Comparison of ENCODE assay signal across 12 cellular contexts in genomic region chr1:29156543-29157268, GRCh38. TPM values are rescaled to one million over a fixed set of nuclear protein-coding genes. Genes with fewer than 3 reads are reported as not detected.
DNase-seq lines count a peak whose midpoint lies in the region; ATAC-seq and TF ChIP-seq lines count a peak whose summit lies in the region.
"Had no signal": no experiment of that assay in that cellular context is flagged by ENCODE, and none has a peak within 500 bp of the region (broad histone marks: within the 10 kb centered on the region; RNA-seq: fewer than 3 reads in every experiment).

No MANE protein-coding gene starts in this region.

- peak overlapping the region; percentile 83 for H3K27ac ChIP-seq in endodermal cell (ENCODE audit: low read depth, low read length)
- no peak overlapping the region for H3K27ac ChIP-seq in liver (ENCODE audit: low read depth in 1 of 2, low read length in 2 of 2)
- peak overlapping the region; percentile 6 for H3K27ac ChIP-seq in stomach smooth muscle (ENCODE audit: low read length)

- peak overlapping the region; percentile 9 for H3K27ac Mint-ChIP-seq in activated CD4-positive, alpha-beta T cell treated with anti-CD3 and anti-CD28 coated beads, Interleukin-2, amount 10 ng/mL, durations not matched to agents 7 days and 5 days
- H3K27ac Mint-ChIP-seq in endodermal cell = peak overlapping the region; percentile 52

- no peaks in the 10 kb centered on the region for H3K4me1 ChIP-seq in endodermal cell (ENCODE audit: control insufficient read depth, insufficient read depth, low read length)
- peaks cover 2 to 21% (median 13%) of the 10 kb centered on the region in 4 donors for H3K4me1 ChIP-seq in liver (ENCODE audit: control insufficient read depth in 4 of 4, insufficient read depth in 4 of 4, low read length in 3 of 4)
- H3K4me1 ChIP-seq in stomach smooth muscle (ENCODE audit: control insufficient read depth, insufficient read depth, low read length) = peaks cover 12% of the 10 kb centered on the region

- TF ChIP-seq CTCF in endodermal cell (conservative IDR thresholded peaks at IDR 0.05) (no peak), liver (IDR thresholded peaks at IDR 0.05; ENCODE audit: low read depth, low read length, missing input control) (no peak)

- H3K9me3 ChIP-seq in endodermal cell (ENCODE audit: control insufficient read depth, low read length) = peaks cover 3% of the 10 kb centered on the region
- H3K9me3 ChIP-seq in liver (ENCODE audit: control insufficient read depth in 4 of 4, low read length in 3 of 4) = no peaks in the 10 kb centered on the region
- no peaks in the 10 kb centered on the region for H3K9me3 ChIP-seq in stomach smooth muscle (ENCODE audit: control insufficient read depth in 2 of 2, low read length in 2 of 2)

- ATAC-seq in HG02970 (IDR thresholded peaks at IDR 0.05; ENCODE audit: low FRiP score, unreplicated experiment) = no peak

- H3K4me3 Mint-ChIP-seq in activated CD4-positive, alpha-beta T cell treated with anti-CD3 and anti-CD28 coated beads, Interleukin-2, amount 10 ng/mL, durations not matched to agents 7 days and 5 days = no peak overlapping the region
- no peak overlapping the region for H3K4me3 Mint-ChIP-seq in endodermal cell

- peaks cover 8% of the 10 kb centered on the region for H3K4me1 Mint-ChIP-seq in activated CD4-positive, alpha-beta T cell treated with anti-CD3 and anti-CD28 coated beads, Interleukin-2, amount 10 ng/mL, durations not matched to agents 7 days and 5 days
- H3K4me1 Mint-ChIP-seq in endodermal cell = peaks cover 9% of the 10 kb centered on the region

- no peaks in the 10 kb centered on the region for H3K9me3 Mint-ChIP-seq in activated CD4-positive, alpha-beta T cell treated with anti-CD3 and anti-CD28 coated beads, Interleukin-2, amount 10 ng/mL, durations not matched to agents 7 days and 5 days
- peaks cover 1% of the 10 kb centered on the region for H3K9me3 Mint-ChIP-seq in endodermal cell

- H3K4me3 ChIP-seq in endodermal cell (ENCODE audit: low read length) (no peak overlapping the region), liver (ENCODE audit: low read depth in 1 of 3, low read length in 3 of 3) (no peak overlapping the region), stomach smooth muscle (ENCODE audit: low read length in 2 of 2) (no peak overlapping the region)

- H3K36me3 ChIP-seq in endodermal cell (ENCODE audit: control insufficient read depth, insufficient read depth, low read length) (peaks cover 92% of the 10 kb centered on the region), liver (ENCODE audit: control insufficient read depth in 4 of 4, insufficient read depth in 3 of 4, low read depth in 1 of 4, low read length in 3 of 4) (peaks cover 17 to 56% (median 43%) of the 10 kb centered on the region in 4 donors), stomach smooth muscle (ENCODE audit: control insufficient read depth in 2 of 2, insufficient read depth in 2 of 2, low read length in 2 of 2) (peaks cover 35 to 43% of the 10 kb centered on the region in 2 donors)

- CTCF ChIA-PET in activated CD4-positive, alpha-beta T cell treated with anti-CD3 and anti-CD28 coated beads, Interleukin-2, amount 10 ng/mL, durations not matched to agents 7 days and 5 days (lab: Charles Lee) = no interaction called here

- H3K9ac ChIP-seq in endodermal cell (ENCODE audit: extremely low read depth, low read length, poor library complexity, severe bottlenecking) (peak overlapping the region; percentile 27), liver (ENCODE audit: low read depth in 1 of 2, low read length in 2 of 2) (no peak overlapping the region), stomach smooth muscle (ENCODE audit: low read length in 2 of 2) (peak overlapping the region in 1 of 2 donors; percentile 21)

- no peak for DNase-seq in activated CD4-positive, alpha-beta T cell treated with anti-CD3 and anti-CD28 coated beads, Interleukin-2, amount 10 ng/mL, durations not matched to agents 7 days and 5 days
- DNase-seq in activated CD4-positive, alpha-beta T cell treated with anti-CD3 and anti-CD28 coated beads, Interleukin-2, amount 50 U/mL, for 1 hour = no peak
- DNase-seq in endodermal cell = no peak
- no peak for DNase-seq in NCI-H69 (lab: John Stamatoyannopoulos, UW)
- no peak for DNase-seq in stimulated activated CD4-positive, alpha-beta T cell treated with anti-CD3 and anti-CD28 coated beads, Interleukin-2, amount 100 ng/mL, for 24 hours
- DNase-seq: activated CD8-positive, alpha-beta memory T cell treated with anti-CD3 and anti-CD28 coated beads, Interleukin-2, amount 50 U/mL, for 4 hours; MM.1S; NCI-H526 treated with DMSO at 0.1 percent for 48 hours; T-helper 2 cell had no signal

- H3K27me3 ChIP-seq in endodermal cell (ENCODE audit: control insufficient read depth, insufficient read depth, low read length, poor library complexity, severe bottlenecking) = no peaks in the 10 kb centered on the region
- H3K27me3 ChIP-seq in liver (ENCODE audit: control insufficient read depth in 4 of 4, insufficient read depth in 4 of 4, low read length in 3 of 4) = no peaks in the 10 kb centered on the region
- H3K27me3 ChIP-seq in stomach smooth muscle (ENCODE audit: control insufficient read depth in 1 of 2, insufficient read depth in 2 of 2, low read length in 2 of 2) = no peaks in the 10 kb centered on the region

- WGBS in endodermal cell (ENCODE audit: insufficient coverage in 1 of 2, insufficient read length in 1 of 2), 2 experiments = 89 to 93% methylated on average over 9 to 10 of the region's 10 CpGs
- WGBS in liver = 76% methylated on average over 10 of the region's 10 CpGs

- no peaks in the 10 kb centered on the region for H3K27me3 Mint-ChIP-seq in activated CD4-positive, alpha-beta T cell treated with anti-CD3 and anti-CD28 coated beads, Interleukin-2, amount 10 ng/mL, durations not matched to agents 7 days and 5 days
- H3K27me3 Mint-ChIP-seq in endodermal cell (ENCODE audit: insufficient read depth) = no peaks in the 10 kb centered on the region

- TF ChIP-seq RAD21 in liver (IDR thresholded peaks at IDR 0.05) = no peak

- POLR2A ChIA-PET in activated CD4-positive, alpha-beta T cell treated with anti-CD3 and anti-CD28 coated beads, Interleukin-2, amount 10 ng/mL, durations not matched to agents 7 days and 5 days (lab: Charles Lee) = no interaction called here

- H3K36me3 Mint-ChIP-seq in activated CD4-positive, alpha-beta T cell treated with anti-CD3 and anti-CD28 coated beads, Interleukin-2, amount 10 ng/mL, durations not matched to agents 7 days and 5 days (ENCODE audit: low read depth) = peaks cover 56% of the 10 kb centered on the region
- H3K36me3 Mint-ChIP-seq in endodermal cell (ENCODE audit: low read depth) = peaks cover 84% of the 10 kb centered on the region

TF ChIP-seq in liver, 16 proteins besides CTCF, POLR2A, EP300 and RAD21:
- TF ChIP-seq HNF4A (conservative IDR thresholded peaks at IDR 0.05) = no peak
- TF ChIP-seq SP1 (IDR thresholded peaks at IDR 0.05) = no peak
- TF ChIP-seq REST (IDR thresholded peaks at IDR 0.05) = no peak
- TF ChIP-seq ATF3 (IDR thresholded peaks at IDR 0.05) = no peak
- no peak for TF ChIP-seq JUND (IDR thresholded peaks at IDR 0.05)
- TF ChIP-seq MAX (IDR thresholded peaks at IDR 0.05) = no peak
- peak; percentile 15 for TF ChIP-seq NR2F2 (IDR thresholded peaks at IDR 0.05)

RNA-seq across cellular contexts. Expression of gene SRSF4, which starts 25.0 kb away (rescaled TPM):
- 100 to 1,000 TPM; 116 to 123 TPM for total RNA-seq in activated CD4-positive, alpha-beta T cell treated with anti-CD3 and anti-CD28 coated beads, Interleukin-2, amount 10 ng/mL, durations not matched to agents 7 days and 5 days
- total RNA-seq in endodermal cell (100 to 1,000 TPM in 1 of 2 donors, 10 to 100 TPM in 1; 89.1 to 107 TPM), liver (10 to 100 TPM; 26.3 to 45.8 TPM)
- polyA plus RNA-seq in endodermal cell (2013, experiment 1 of 2) = 101 TPM
- 85.0 TPM for polyA plus RNA-seq in endodermal cell (2013, experiment 2 of 2)
- 10 to 100 TPM; 24.0 to 34.1 TPM for polyA plus RNA-seq in liver

RNA-seq across cellular contexts. Expression of gene TMEM200B, which starts 33.0 kb away (rescaled TPM):
- total RNA-seq in activated CD4-positive, alpha-beta T cell treated with anti-CD3 and anti-CD28 coated beads, Interleukin-2, amount 10 ng/mL, durations not matched to agents 7 days and 5 days = not detected
- 10 to 100 TPM; 36.0 to 49.4 TPM for total RNA-seq in endodermal cell
- 8.4 TPM for polyA plus RNA-seq in endodermal cell (2013, experiment 1 of 2)
- polyA plus RNA-seq in endodermal cell (2013, experiment 2 of 2) = 8.4 TPM
- 1 to 10 TPM in 1 of 2 donors, under 1 TPM in 1; 0.84 to 4.5 TPM for total RNA-seq in liver
- 1 to 10 TPM; 1.2 to 1.9 TPM for polyA plus RNA-seq in liver

Comparison
In these comparisons a context has a peak if more than half of its experiments do, and no peak if none do; other contexts are left out.
1. H3K27ac ChIP-seq: peak in endodermal cell (single experiment) and stomach smooth muscle (single experiment); none in liver (0 of 2).
2. RNA of gene TMEM200B, which starts 33.0 kb away (total RNA-seq): 36.0 to 49.4 TPM in endodermal cell; 0.84 to 4.5 TPM in liver and not detected in activated CD4-positive, alpha-beta T cell treated with anti-CD3 and anti-CD28 coated beads, Interleukin-2, amount 10 ng/mL, durations not matched to agents 7 days and 5 days; every median in the first group is over 4 times any median in the second.